In genomic region chr22:35891442-35891841, GRCh38 we compare ENCODE assay signal across 18 cellular contexts.
DNase-seq lines count a peak whose midpoint lies in the region; ATAC-seq and TF ChIP-seq lines count a peak whose summit lies in the region.
"Had no signal": no experiment of that assay in that cellular context is flagged by ENCODE, and none has a peak within 500 bp of the region (broad histone marks: within the 10 kb centered on the region; RNA-seq: fewer than 3 reads in every experiment).

No MANE protein-coding gene starts in this region.

- H3K9me2 ChIP-seq in SK-N-SH, result no peaks in the 10 kb centered on the region

- no peak for TF ChIP-seq POLR2A in vagina (IDR thresholded peaks at IDR 0.05)

- peaks cover 99% of the 10 kb centered on the region; the same call in 1 of the 2 replicates for H4K20me1 ChIP-seq in SK-N-SH (ENCODE audit: insufficient read depth)

- H3K79me2 ChIP-seq in SK-N-SH (ENCODE audit: insufficient read depth), result peaks cover 60% of the 10 kb centered on the region

- peaks cover 8 to 95% (median 42%) of the 10 kb centered on the region in 9 donors for H3K4me1 ChIP-seq in heart right ventricle
- H3K4me1 ChIP-seq in right cardiac atrium (ENCODE audit: control insufficient read depth, insufficient read depth, low read length), result peaks cover 9% of the 10 kb centered on the region
- peaks cover 40 to 59% of the 10 kb centered on the region in 2 experiments for H3K4me1 ChIP-seq in SK-N-SH (ENCODE audit: control insufficient read depth in 1 of 2, insufficient read depth in 2 of 2, low read depth in 1 of 2, low read length in 1 of 2)
- H3K4me1 ChIP-seq in psoas muscle, result peaks cover 72% of the 10 kb centered on the region
- H3K4me1 ChIP-seq in vagina, result peaks cover 54% of the 10 kb centered on the region

- peaks cover 3% of the 10 kb centered on the region for H3F3A ChIP-seq in SK-N-SH (replicated peaks; ENCODE audit: insufficient read depth)

- peak overlapping the region in 6 of 10 donors; percentile 83 to 91 (median 88) for H3K27ac ChIP-seq in heart right ventricle
- no peak overlapping the region for H3K27ac ChIP-seq in right cardiac atrium (ENCODE audit: low read length)
- H3K27ac ChIP-seq in SK-N-SH (ENCODE audit: low read depth in 2 of 2, low read length in 1 of 2), result peak overlapping the region; percentile 68 to 93
- peak overlapping the region; percentile 89 for H3K27ac ChIP-seq in psoas muscle
- H3K27ac ChIP-seq in vagina, result peak overlapping the region; percentile 13

- H2AFZ ChIP-seq in SK-N-SH (ENCODE audit: low read depth), result no peak overlapping the region

- no peak overlapping the region for H3K4me3 ChIP-seq in heart right ventricle
- H3K4me3 ChIP-seq in right cardiac atrium (ENCODE audit: low read length), result no peak overlapping the region
- H3K4me3 ChIP-seq in SK-N-SH (ENCODE audit: low read depth in 2 of 2, low read length in 1 of 2), result no peak overlapping the region
- peak overlapping the region; percentile 65 for H3K4me3 ChIP-seq in psoas muscle
- no peak overlapping the region for H3K4me3 ChIP-seq in vagina
- H3K4me3 ChIP-seq: GM12878, K562 had no signal

- H3K4me2 ChIP-seq in SK-N-SH, result peak overlapping the region; percentile 37; the same call in 1 of the 2 replicates

- TF ChIP-seq CTCF in heart right ventricle (IDR thresholded peaks at IDR 0.05), result no peak
- TF ChIP-seq CTCF in SK-N-SH (IDR thresholded peaks at IDR 0.05), result no peak
- TF ChIP-seq CTCF in psoas muscle (IDR thresholded peaks at IDR 0.05), result no peak
- no peak for TF ChIP-seq CTCF in vagina (IDR thresholded peaks at IDR 0.05)

- no peak; the same call in 1 of the 2 replicates for TF ChIP-seq RAD21 in SK-N-SH (IDR thresholded peaks at IDR 0.05; ENCODE audit: low read length)

- POLR2A ChIA-PET in SK-N-SH (lab: Yijun Ruan, JAX), result no interaction called here

- WGBS in heart right ventricle, 2 donors, result 77 to 87% methylated on average over 1 of the region's 1 CpG
- WGBS in right cardiac atrium, result 98% methylated on average over 1 of the region's 1 CpG
- WGBS in SK-N-SH (ENCODE audit: low lambda C conversion rate), result 82% methylated on average over 1 of the region's 1 CpG
- 70 to 94% (median 81%) methylated on average over 1 of the region's 1 CpG for WGBS in psoas muscle, 3 donors

- H3K27me3 ChIP-seq in heart right ventricle (no peaks in the 10 kb centered on the region), right cardiac atrium (ENCODE audit: control insufficient read depth, insufficient read depth) (no peaks in the 10 kb centered on the region), SK-N-SH (ENCODE audit: insufficient read depth) (no peaks in the 10 kb centered on the region), psoas muscle (ENCODE audit: insufficient read depth in 3 of 3, low read length in 2 of 3) (no peaks in the 10 kb centered on the region), vagina (no peaks in the 10 kb centered on the region)

- no peak overlapping the region for H3K9ac ChIP-seq in SK-N-SH

- no peak for DNase-seq in heart right ventricle
- DNase-seq in right cardiac atrium, result no peak
- peak; percentile 56 for DNase-seq in SK-N-SH
- DNase-seq in psoas muscle, result no peak
- no peak for DNase-seq in vagina (ENCODE audit: extremely low spot score in 2 of 2)
- no peak for DNase-seq in T-helper 9 cell
- no peak for DNase-seq in effector CD4-positive, alpha-beta T cell
- DNase-seq: C1 segment of cervical spinal cord, DMS 273 treated with DMSO at 0.1 percent for 48 hours, GDM1, MV-4-11, NCI-H2029, NCI-H2171 treated with DMSO at 0.1 percent for 48 hours, NCI-H774, SHP77 treated with DMSO at 0.1 percent for 48 hours had no signal

- ATAC-seq in heart right ventricle (no peak), right cardiac atrium (no peak), psoas muscle (no peak), HG02642 (IDR thresholded peaks at IDR 0.05; ENCODE audit: poor library complexity, unreplicated experiment) (no peak)
- ATAC-seq: GM12878, K562 had no signal

- CTCF ChIA-PET in SK-N-SH (lab: Yijun Ruan, JAX), result interaction anchor here (0.6 to 0.9 kb wide), 3 partner anchors 130 to 461 kb away, joined by 3 to 4 read pairs (median 3); no protein-coding TSS in a partner anchor

- intact Hi-C loops in heart right ventricle (cut with DNase I), result no loop called here
- intact Hi-C loops in right cardiac atrium (cut with DNase I), result no loop called here
- intact Hi-C loops in psoas muscle (cut with DNase I), result loop anchor here in 1 of 2 donors (5.0 kb wide), 1 partner anchor 44 kb away; no protein-coding TSS in a partner anchor
- intact Hi-C loops in vagina (cut with DNase I), result no loop called here

- H3K36me3 ChIP-seq in heart right ventricle (peaks cover 0 to 6% (median 0%) of the 10 kb centered on the region in 9 donors), SK-N-SH (replicated peaks in 1 of 2; ENCODE audit: control insufficient read depth in 1 of 2, insufficient read depth in 2 of 2, low read length in 1 of 2) (peaks cover 0 to 2% of the 10 kb centered on the region in 2 experiments), psoas muscle (ENCODE audit: insufficient read depth in 1 of 2, low read depth in 1 of 2) (no peaks in the 10 kb centered on the region), vagina (no peaks in the 10 kb centered on the region)

- H3K9me3 ChIP-seq in heart right ventricle, result no peaks in the 10 kb centered on the region
- no peaks in the 10 kb centered on the region for H3K9me3 ChIP-seq in right cardiac atrium (ENCODE audit: control insufficient read depth, low read length)
- no peaks in the 10 kb centered on the region for H3K9me3 ChIP-seq in SK-N-SH
- no peaks in the 10 kb centered on the region for H3K9me3 ChIP-seq in psoas muscle
- no peaks in the 10 kb centered on the region for H3K9me3 ChIP-seq in vagina

- peak in 1 of 2 experiments; percentile 89; a peak in 2 of 4 replicates for TF ChIP-seq EP300 in SK-N-SH (IDR thresholded peaks at IDR 0.05; ENCODE audit: borderline replicate concordance in 1 of 2, low read depth in 1 of 2, low read length in 1 of 2)

TF ChIP-seq in SK-N-SH, 30 proteins besides CTCF, POLR2A, EP300 and RAD21:
- TF ChIP-seq FOXM1 (IDR thresholded peaks at IDR 0.05; ENCODE audit: low read depth) (no peak), SIN3A (IDR thresholded peaks at IDR 0.05; ENCODE audit: borderline replicate concordance, low read depth, low read length) (no peak), GATA2 (CRISPR knock-in tag; IDR thresholded peaks at IDR 0.05) (peak; percentile 59), SMC3 (IDR thresholded peaks at IDR 0.05; ENCODE audit: low read depth, low read length) (no peak), GABPA (IDR thresholded peaks at IDR 0.05; ENCODE audit: low read depth) (no peak), JUND (IDR thresholded peaks at IDR 0.05) (no peak), CHD2 (IDR thresholded peaks at IDR 0.05; ENCODE audit: low read length, partially characterized antibody) (peak; percentile 43), TEAD4 (IDR thresholded peaks at IDR 0.05; ENCODE audit: borderline replicate concordance, insufficient read depth) (no peak), TCF12 (IDR thresholded peaks at IDR 0.05) (peak; percentile 38; the same call in 1 of the 2 replicates), MXI1 (IDR thresholded peaks at IDR 0.05; ENCODE audit: low read depth, low read length) (no peak), USF2 (IDR thresholded peaks at IDR 0.05; ENCODE audit: borderline replicate concordance, low read depth, low read length) (no peak), FOXJ3 (CRISPR knock-in tag; IDR thresholded peaks at IDR 0.05) (peak; percentile 79), ELF1 (IDR thresholded peaks at IDR 0.05) (no peak), POLR2AphosphoS5 (IDR thresholded peaks at IDR 0.05; ENCODE audit: low read depth, low read length) (no peak), RCOR1 (IDR thresholded peaks at IDR 0.05; ENCODE audit: low read length) (peak; percentile 70; the same call in 1 of the 2 replicates)
